ENCODE assay signal across 1 cellular context in the genomic region with DNA sequence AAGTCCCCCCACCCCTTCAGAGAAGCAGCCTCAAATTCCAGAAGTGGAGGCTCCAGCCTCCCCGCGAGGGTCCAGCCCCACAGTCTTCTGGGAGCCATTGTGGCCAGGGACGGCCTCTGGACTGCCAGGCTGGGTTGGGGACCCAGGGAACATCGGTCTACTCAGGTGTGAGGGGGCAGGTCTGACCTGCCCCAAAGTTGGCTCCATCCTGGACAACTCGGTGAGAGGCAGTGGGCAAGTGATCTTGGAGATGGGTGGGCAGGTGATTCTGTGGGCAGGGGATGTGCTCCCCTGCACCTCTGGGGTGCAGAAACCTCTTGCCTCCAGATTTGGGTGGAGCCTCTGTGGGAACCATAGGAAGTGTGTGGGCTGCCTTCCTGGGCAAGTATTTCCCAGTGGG.
TF ChIP-seq lines count a peak whose summit lies in the region.

No MANE protein-coding gene starts in this region.

TF ChIP-seq in HepG2, 621 proteins besides CTCF, POLR2A, EP300 and RAD21:
- TF ChIP-seq, protein P1, sequence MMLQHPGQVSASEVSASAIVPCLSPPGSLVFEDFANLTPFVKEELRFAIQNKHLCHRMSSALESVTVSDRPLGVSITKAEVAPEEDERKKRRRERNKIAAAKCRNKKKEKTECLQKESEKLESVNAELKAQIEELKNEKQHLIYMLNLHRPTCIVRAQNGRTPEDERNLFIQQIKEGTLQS (CRISPR knock-in tag; IDR thresholded peaks at IDR 0.05), result no peak
- TF ChIP-seq ZNF770 (CRISPR knock-in tag; IDR thresholded peaks at IDR 0.05) (peak; percentile 28; the same call in 1 of the 2 replicates), POLR2AphosphoS2 (IDR thresholded peaks at IDR 0.05; ENCODE audit: low read depth, low read length) (no peak), ZNF232 (CRISPR knock-in tag; IDR thresholded peaks at IDR 0.05; ENCODE audit: borderline replicate concordance) (no peak), GATA4 (IDR thresholded peaks at IDR 0.05; ENCODE audit: borderline replicate concordance, low read depth) (no peak), ZNF383 (CRISPR knock-in tag; IDR thresholded peaks at IDR 0.05; ENCODE audit: borderline replicate concordance) (no peak), ZNF569 (CRISPR knock-in tag; IDR thresholded peaks at IDR 0.05; ENCODE audit: borderline replicate concordance) (no peak)
